In genomic region chr5:151227918-151228447, GRCh38 we compare ENCODE assay signal across 29 cellular contexts. TPM values are rescaled to one million over a fixed set of nuclear protein-coding genes. Genes with fewer than 3 reads are reported as not detected.
DNase-seq lines count a peak whose midpoint lies in the region; ATAC-seq, FAIRE-seq and TF ChIP-seq lines count a peak whose summit lies in the region.
"Had no signal": no experiment of that assay in that cellular context is flagged by ENCODE, and none has a peak within 500 bp of the region (broad histone marks: within the 10 kb centered on the region; RNA-seq: fewer than 3 reads in every experiment).

No MANE protein-coding gene starts in this region.

- FAIRE-seq in HepG2 (lab: Jason Lieb, UNC) (no peak), K562 (lab: Jason Lieb, UNC) (no peak)
- FAIRE-seq: G401.6 had no signal

- POLR2A ChIA-PET in HepG2 (lab: Yijun Ruan, JAX): no interaction called here
- POLR2A ChIA-PET in K562 (lab: Yijun Ruan, JAX): interaction anchor here (0.6 kb wide), 1 partner anchor 737 kb away, joined by 4 read pairs; no protein-coding TSS in a partner anchor

- no peaks in the 10 kb centered on the region for H4K20me1 ChIP-seq in HepG2 (ENCODE audit: insufficient read depth, low read length)
- H4K20me1 ChIP-seq in SU-DHL-6 (ENCODE audit: low read depth, low read length): no peaks in the 10 kb centered on the region
- no peaks in the 10 kb centered on the region for H4K20me1 ChIP-seq in K562 (replicated peaks; ENCODE audit: control insufficient read depth, insufficient read depth, low read length)

- TF ChIP-seq CTCF in HepG2 (CRISPR knock-in tag; IDR thresholded peaks at IDR 0.05): no peak
- no peak for TF ChIP-seq CTCF in right lobe of liver (IDR thresholded peaks at IDR 0.05)
- no peak for TF ChIP-seq CTCF in SU-DHL-6 (IDR thresholded peaks at IDR 0.05; ENCODE audit: insufficient read depth, low read length, poor library complexity, severe bottlenecking)
- TF ChIP-seq CTCF in K562 (IDR thresholded peaks at IDR 0.05 in 2 of 3, conservative IDR thresholded peaks at IDR 0.05 in 1 of 3; ENCODE audit: insufficient read depth in 2 of 3, low read depth in 1 of 3, low read length in 3 of 3): no peak

- 38% methylated on average over 6 of the region's 6 CpGs for WGBS in HepG2 (ENCODE audit: low lambda C conversion rate)
- WGBS in right lobe of liver (ENCODE audit: insufficient coverage, low coverage, low lambda C conversion rate, missing lambda C conversion rate): 66% methylated on average over 3 of the region's 6 CpGs
- WGBS in K562 (ENCODE audit: insufficient coverage, low coverage, missing lambda C conversion rate): 11% methylated on average over 6 of the region's 6 CpGs

- in situ Hi-C loops in HepG2 (cut with HindIII; ENCODE audit: extremely low pct_ligation_motif_present, low pct_unique_long_range_greater_than_20kb): no loop called here
- in situ Hi-C loops in K562 (cut with MboI): no loop called here

- no peaks in the 10 kb centered on the region for H3K9me1 ChIP-seq in K562 (ENCODE audit: control insufficient read depth, insufficient read depth, low read length)

- H3K9ac ChIP-seq in HepG2 (ENCODE audit: insufficient read depth, low read depth, low read length): no peak overlapping the region
- H3K9ac ChIP-seq in SU-DHL-6 (ENCODE audit: low read length): 0 out of 2 replicates have a peak overlapping the region, but pooled peaks have one; percentile 11
- H3K9ac ChIP-seq in K562 (ENCODE audit: insufficient read depth in 1 of 2, low read depth in 2 of 2, low read length in 2 of 2): no peak overlapping the region
- H3K9ac ChIP-seq in subcutaneous abdominal adipose tissue (ENCODE audit: low read length in 5 of 5): peak overlapping the region in 1 of 5 donors; percentile 88
- H3K9ac ChIP-seq: KMS-11 had no signal

- H3K4me2 ChIP-seq in HepG2 (ENCODE audit: low read depth, low read length) (no peak overlapping the region), SU-DHL-6 (ENCODE audit: low read depth, low read length, poor library complexity, severe bottlenecking) (no peak overlapping the region), K562 (ENCODE audit: insufficient read depth, low read length) (no peak overlapping the region)
- H3K4me2 ChIP-seq: GM23338, KMS-11 had no signal

- peaks cover 65% of the 10 kb centered on the region for H3F3A ChIP-seq in SU-DHL-6 (ENCODE audit: insufficient read depth)

- CTCF ChIA-PET in HepG2 (lab: Yijun Ruan, JAX; ENCODE audit: low intra/inter-chr PET ratio, low total read pairs): no interaction called here
- CTCF ChIA-PET in K562 (lab: Yijun Ruan, JAX; ENCODE audit: low intra/inter-chr PET ratio): no interaction called here

- intact Hi-C loops in HepG2 (cut with micrococcal nuclease; ENCODE audit: unreplicated experiment): loop anchor here (10.0 kb wide), 1 partner anchor 223 kb away; no protein-coding TSS in a partner anchor
- intact Hi-C loops in right lobe of liver (cut with DNase I): no loop called here
- intact Hi-C loops in K562 (cut with micrococcal nuclease): no loop called here

- TF ChIP-seq POLR2A in HepG2 (IDR thresholded peaks at IDR 0.05; ENCODE audit: insufficient read depth in 1 of 2, low read depth in 2 of 2, low read length in 2 of 2) (no peak), right lobe of liver (IDR thresholded peaks at IDR 0.05) (no peak), K562 (conservative IDR thresholded peaks at IDR 0.05) (no peak)

- H3K79me2 ChIP-seq in HepG2 (ENCODE audit: insufficient read depth, low read length): no peaks in the 10 kb centered on the region
- H3K79me2 ChIP-seq in SU-DHL-6 (ENCODE audit: insufficient read depth, low read length): peaks cover 11% of the 10 kb centered on the region
- H3K79me2 ChIP-seq in K562 (ENCODE audit: control insufficient read depth, insufficient read depth, low read length): no peaks in the 10 kb centered on the region; the same call in 2 of the 3 replicates

- H2AFZ ChIP-seq in HepG2 (ENCODE audit: low read length) (no peak overlapping the region), SU-DHL-6 (ENCODE audit: low read depth, low read length, severe bottlenecking) (peak overlapping the region; percentile 22), K562 (ENCODE audit: low read depth, low read length) (no peak overlapping the region)

- ATAC-seq in HepG2: no peak
- no peak for ATAC-seq in right lobe of liver
- ATAC-seq in K562: no peak
- ATAC-seq in GM19328 (IDR thresholded peaks at IDR 0.05; ENCODE audit: unreplicated experiment): no peak
- ATAC-seq: GM23338 had no signal

- H3K4me1 ChIP-seq in HepG2 (ENCODE audit: insufficient read depth, low read length) (peaks cover 4% of the 10 kb centered on the region), right lobe of liver (peaks cover 0 to 7% (median under 1%) of the 10 kb centered on the region in 4 donors), K562 (replicated peaks in 1 of 2; ENCODE audit: control insufficient read depth in 2 of 2, insufficient read depth in 2 of 2, low read length in 2 of 2) (peaks cover 7 to 13% of the 10 kb centered on the region in 2 experiments; a peak in 4 of 5 replicates), subcutaneous abdominal adipose tissue (ENCODE audit: control insufficient read depth in 5 of 5, insufficient read depth in 5 of 5, low read length in 5 of 5) (peaks cover 7 to 22% (median 16%) of the 10 kb centered on the region in 5 donors)

- no peak overlapping the region for H3K4me3 ChIP-seq in HepG2 (replicated peaks in 1 of 3; ENCODE audit: insufficient read depth in 1 of 3, low read depth in 2 of 3, low read length in 3 of 3)
- no peak overlapping the region for H3K4me3 ChIP-seq in right lobe of liver
- H3K4me3 ChIP-seq in SU-DHL-6 (ENCODE audit: insufficient read depth, low read length, poor library complexity, severe bottlenecking): no peak overlapping the region
- H3K4me3 ChIP-seq in K562: no peak overlapping the region
- no peak overlapping the region for H3K4me3 ChIP-seq in subcutaneous abdominal adipose tissue (ENCODE audit: low read depth in 1 of 5, low read length in 5 of 5)
- H3K4me3 ChIP-seq: GM23338, SJSA1 had no signal

- H3K36me3 ChIP-seq in HepG2 (replicated peaks in 1 of 2; ENCODE audit: control insufficient read depth in 1 of 2, insufficient read depth in 2 of 2, low read length in 2 of 2) (no peaks in the 10 kb centered on the region), right lobe of liver (no peaks in the 10 kb centered on the region), SU-DHL-6 (ENCODE audit: low read length) (no peaks in the 10 kb centered on the region), K562 (ENCODE audit: control insufficient read depth, insufficient read depth, low read length) (no peaks in the 10 kb centered on the region), subcutaneous abdominal adipose tissue (ENCODE audit: control insufficient read depth in 5 of 5, insufficient read depth in 5 of 5, low read length in 5 of 5) (no peaks in the 10 kb centered on the region)
- H3K36me3 ChIP-seq: SJSA1 had no signal

- H3K9me3 ChIP-seq in HepG2 (ENCODE audit: low read length) (no peaks in the 10 kb centered on the region), right lobe of liver (no peaks in the 10 kb centered on the region), SU-DHL-6 (ENCODE audit: insufficient read depth, low read length) (no peaks in the 10 kb centered on the region), K562 (replicated peaks; ENCODE audit: control insufficient read depth, insufficient read depth, low read depth, low read length) (no peaks in the 10 kb centered on the region), subcutaneous abdominal adipose tissue (ENCODE audit: control insufficient read depth in 5 of 5, low read length in 5 of 5) (no peaks in the 10 kb centered on the region)
- H3K9me3 ChIP-seq: SJSA1 had no signal

- H3K27me3 ChIP-seq in HepG2 (ENCODE audit: control insufficient read depth in 1 of 2, insufficient read depth in 2 of 2, low read length in 2 of 2): peaks cover 0 to 1% of the 10 kb centered on the region in 2 experiments; a peak in 2 of 5 replicates
- H3K27me3 ChIP-seq in right lobe of liver: no peaks in the 10 kb centered on the region
- no peaks in the 10 kb centered on the region for H3K27me3 ChIP-seq in SU-DHL-6 (ENCODE audit: low read length)
- H3K27me3 ChIP-seq in K562 (ENCODE audit: control insufficient read depth in 2 of 2, insufficient read depth in 2 of 2, low read length in 2 of 2): peaks cover 5 to 7% of the 10 kb centered on the region in 2 experiments; a peak in 4 of 5 replicates
- H3K27me3 ChIP-seq in subcutaneous abdominal adipose tissue (ENCODE audit: control insufficient read depth in 5 of 5, insufficient read depth in 4 of 5, low read length in 5 of 5): peaks cover 0 to 3% (median 0%) of the 10 kb centered on the region in 5 donors

- no peaks in the 10 kb centered on the region for H3K9me2 ChIP-seq in SU-DHL-6 (replicated peaks; ENCODE audit: insufficient read depth, low read length)

- BruUV-seq in HepG2 (replicated peaks; lab: Mats Ljungman, UMichigan) (no TSS peak), K562 (replicated peaks; lab: Mats Ljungman, UMichigan) (no TSS peak)

- TF ChIP-seq EP300 in HepG2 (IDR thresholded peaks at IDR 0.05; ENCODE audit: low read depth in 2 of 2, low read length in 2 of 2) (no peak), HepG2 (CRISPR knock-in tag; IDR thresholded peaks at IDR 0.05; ENCODE audit: borderline replicate concordance) (no peak), K562 (IDR thresholded peaks at IDR 0.05; ENCODE audit: low read length) (no peak)

- no peak for TF ChIP-seq RAD21 in HepG2 (CRISPR knock-in tag; IDR thresholded peaks at IDR 0.05)
- TF ChIP-seq RAD21 in K562 (CRISPR knock-in tag; conservative IDR thresholded peaks at IDR 0.05 in 1 of 2, IDR thresholded peaks at IDR 0.05 in 1 of 2): no peak

- H3K27ac ChIP-seq in HepG2 (ENCODE audit: extremely low read length, insufficient read depth, low read length) (no peak overlapping the region), right lobe of liver (no peak overlapping the region), SU-DHL-6 (ENCODE audit: low read depth, low read length) (peak overlapping the region; percentile 61), K562 (ENCODE audit: extremely low read depth, low read depth, low read length) (no peak overlapping the region), subcutaneous abdominal adipose tissue (ENCODE audit: low read depth, low read length) (peak overlapping the region; percentile 13)
- H3K27ac ChIP-seq: KMS-11, SJSA1 had no signal

- DNase-seq in HepG2 (ENCODE audit: low spot score) (no peak), right lobe of liver (no peak), K562 (ENCODE audit: extremely low read depth in 1 of 4, low spot score in 3 of 4) (no peak), AML-193 (lab: John Stamatoyannopoulos, UW) (no peak), NAMALWA (ENCODE audit: low spot score) (no peak)
- DNase-seq: 8988T; ACHN; C1 segment of cervical spinal cord; CD4-positive, alpha-beta memory T cell; COR-L47; DMS53; H9; HFFc6; IMR-90; MV-4-11; NCI-H1417; NCI-H1694; NCI-H2029 treated with DMSO at 0.1 percent for 48 hours; NCI-H446 treated with DMSO at 0.1 percent for 48 hours; NCI-H526; NCI-H82; OCI-M1 had no signal

RNA-seq across cellular contexts. Expression of gene CCDC69, which starts 4.1 kb away (rescaled TPM):
- total RNA-seq in HepG2 (2016; rRNA removed; fragmentation: Illumina TruSeq; extraction: Trizol): 45.2 and 46.3 TPM in 2 replicates
- total RNA-seq in HepG2 (2016; cell fraction: cytosol; rRNA removed; fragmentation: Illumina TruSeq; extraction: Trizol; ENCODE audit: low read depth): 55.5 and 59.1 TPM in 2 replicates
- 40.1 and 44.9 TPM in 2 replicates for total RNA-seq in HepG2 (2016; cell fraction: insoluble cytoplasmic fraction; rRNA removed; fragmentation: Illumina TruSeq; extraction: Trizol)
- 122 and 135 TPM in 2 replicates for total RNA-seq in HepG2 (2016; cell fraction: membrane; rRNA removed; fragmentation: Illumina TruSeq; extraction: Trizol)
- total RNA-seq in HepG2 (2016; cell fraction: nucleus; rRNA removed; fragmentation: Illumina TruSeq; extraction: Trizol): 20.8 and 25.7 TPM in 2 replicates
- 12.2 and 14.4 TPM in 2 replicates for polyA plus RNA-seq in HepG2 (2011; rRNA removed)
- 10.9 and 17.9 TPM in 2 replicates for polyA plus RNA-seq in HepG2 (2011; cell fraction: cytosol; rRNA removed)
- polyA plus RNA-seq in HepG2 (2011; cell fraction: nucleus; rRNA removed): 5.2 and 8.5 TPM in 2 replicates
- polyA plus RNA-seq in HepG2 (2012): 11.3 and 12.9 TPM in 2 replicates
- 76.9 and 83.3 TPM in 2 replicates for polyA plus RNA-seq in HepG2 (2016; cell fraction: cytosol; fragmentation: Illumina TruSeq; extraction: Trizol; ENCODE audit: low read depth)
- polyA plus RNA-seq in HepG2 (2016; cell fraction: insoluble cytoplasmic fraction; fragmentation: Illumina TruSeq; extraction: Trizol; ENCODE audit: low read depth): 49.2 and 57.5 TPM in 2 replicates
- polyA plus RNA-seq in HepG2 (2016; cell fraction: membrane; fragmentation: Illumina TruSeq; extraction: Trizol; ENCODE audit: low read depth): 129 and 152 TPM in 2 replicates
- polyA plus RNA-seq in HepG2 (2016; cell fraction: nucleus; fragmentation: Illumina TruSeq; extraction: Trizol; ENCODE audit: insufficient read depth, low read depth): 30.6 and 33.2 TPM in 2 replicates
- 0.35 and 14.2 TPM in 2 replicates for polyA minus RNA-seq in HepG2 (2011; rRNA and poly(A)+ RNA removed; ENCODE audit: low replicate concordance)
- 5.0 and 5.8 TPM in 2 replicates for polyA minus RNA-seq in HepG2 (2011; cell fraction: cytosol; rRNA and poly(A)+ RNA removed)
- 6.7 and 12.7 TPM in 2 replicates for polyA minus RNA-seq in HepG2 (2011; cell fraction: nucleus; rRNA and poly(A)+ RNA removed)
- 10 to 100 TPM; 11.8 to 30.9 (median 22.9) TPM for total RNA-seq in right lobe of liver
- 4.2 and 7.7 TPM in 2 replicates for total RNA-seq in K562 (2011; cell fraction: chromatin; rRNA removed; ENCODE audit: low replicate concordance)
- 3.7 and 3.8 TPM in 2 replicates for total RNA-seq in K562 (2011; cell fraction: nucleolus; rRNA removed)
- 5.5 and 8.5 TPM in 2 replicates for total RNA-seq in K562 (2011; cell fraction: nucleoplasm; rRNA removed)
- 8.0 and 10.7 TPM in 2 replicates for total RNA-seq in K562 (2014; rRNA removed)
- total RNA-seq in K562 (2014; rRNA removed; fragmentation: Illumina TruSeq; extraction: Trizol): 7.2 and 7.3 TPM in 2 replicates
- total RNA-seq in K562 (2015; rRNA removed; fragmentation: Illumina TruSeq; extraction: Trizol): 10.4 and 10.6 TPM in 2 replicates
- 7.5 and 7.6 TPM in 2 replicates for total RNA-seq in K562 (2021)
- polyA plus RNA-seq in K562 (2011; rRNA removed): 11.5 and 12.2 TPM in 2 replicates
- 8.8 and 11.5 TPM in 2 replicates for polyA plus RNA-seq in K562 (2011; cell fraction: cytosol; rRNA removed)
- polyA plus RNA-seq in K562 (2011; cell fraction: nucleus; rRNA removed): 4.4 and 4.6 TPM in 2 replicates
- 10.4 and 12.9 TPM in 2 replicates for polyA plus RNA-seq in K562 (2012)
- 9.6 and 11.1 TPM in 2 replicates for polyA plus RNA-seq in K562 (2014; fragmentation: Illumina TruSeq; extraction: Trizol)
- 1 to 10 TPM in 1 of 2 experiments, under 1 TPM in 1; 0.65 to 1.5 TPM for polyA plus RNA-seq in K562 (2014; fragmentation: Nextera tagmentation; extraction: Ambion mirVana)
- 6.6 and 7.2 TPM in 2 replicates for polyA plus RNA-seq in K562 (2014; rRNA removed)
- polyA minus RNA-seq in K562 (2011; rRNA and poly(A)+ RNA removed): 8.0 and 8.5 TPM in 2 replicates
- 3.7 and 3.9 TPM in 2 replicates for polyA minus RNA-seq in K562 (2011; cell fraction: cytosol; rRNA and poly(A)+ RNA removed)
- 1.8 and 3.9 TPM in 2 replicates for polyA minus RNA-seq in K562 (2011; cell fraction: nucleus; rRNA and poly(A)+ RNA removed)

RNA-seq across cellular contexts. Expression of gene GM2A, which starts 25.0 kb away (rescaled TPM):
- total RNA-seq in HepG2 (2016; rRNA removed; fragmentation: Illumina TruSeq; extraction: Trizol): 16.6 and 29.6 TPM in 2 replicates
- 4.1 and 4.6 TPM in 2 replicates for total RNA-seq in HepG2 (2016; cell fraction: cytosol; rRNA removed; fragmentation: Illumina TruSeq; extraction: Trizol; ENCODE audit: low read depth)
- total RNA-seq in HepG2 (2016; cell fraction: insoluble cytoplasmic fraction; rRNA removed; fragmentation: Illumina TruSeq; extraction: Trizol): 17.1 and 30.7 TPM in 2 replicates
- 11.9 and 12.6 TPM in 2 replicates for total RNA-seq in HepG2 (2016; cell fraction: membrane; rRNA removed; fragmentation: Illumina TruSeq; extraction: Trizol)
- total RNA-seq in HepG2 (2016; cell fraction: nucleus; rRNA removed; fragmentation: Illumina TruSeq; extraction: Trizol): 27.5 and 33.6 TPM in 2 replicates
- 12.9 and 14.6 TPM in 2 replicates for polyA plus RNA-seq in HepG2 (2011; rRNA removed)
- 11.3 TPM in 2 replicates for polyA plus RNA-seq in HepG2 (2011; cell fraction: cytosol; rRNA removed)
- 3.9 and 5.2 TPM in 2 replicates for polyA plus RNA-seq in HepG2 (2011; cell fraction: nucleus; rRNA removed)
- 8.5 and 11.0 TPM in 2 replicates for polyA plus RNA-seq in HepG2 (2012)
- polyA plus RNA-seq in HepG2 (2016; cell fraction: cytosol; fragmentation: Illumina TruSeq; extraction: Trizol; ENCODE audit: low read depth): 3.8 TPM in 2 replicates
- polyA plus RNA-seq in HepG2 (2016; cell fraction: insoluble cytoplasmic fraction; fragmentation: Illumina TruSeq; extraction: Trizol; ENCODE audit: low read depth): 21.4 and 21.7 TPM in 2 replicates
- polyA plus RNA-seq in HepG2 (2016; cell fraction: membrane; fragmentation: Illumina TruSeq; extraction: Trizol; ENCODE audit: low read depth): 9.6 and 10.8 TPM in 2 replicates
- 42.8 and 48.3 TPM in 2 replicates for polyA plus RNA-seq in HepG2 (2016; cell fraction: nucleus; fragmentation: Illumina TruSeq; extraction: Trizol; ENCODE audit: insufficient read depth, low read depth)
- polyA minus RNA-seq in HepG2 (2011; rRNA and poly(A)+ RNA removed; ENCODE audit: low replicate concordance): 9.2 and 31.1 TPM in 2 replicates
- polyA minus RNA-seq in HepG2 (2011; cell fraction: cytosol; rRNA and poly(A)+ RNA removed): 12.1 and 12.7 TPM in 2 replicates
- 6.6 and 10.6 TPM in 2 replicates for polyA minus RNA-seq in HepG2 (2011; cell fraction: nucleus; rRNA and poly(A)+ RNA removed)
- total RNA-seq in right lobe of liver: 10 to 100 TPM; 11.7 to 23.6 (median 20.3) TPM
- total RNA-seq in K562 (2011; cell fraction: chromatin; rRNA removed; ENCODE audit: low replicate concordance): 6.6 and 8.0 TPM in 2 replicates
- total RNA-seq in K562 (2011; cell fraction: nucleolus; rRNA removed): 8.3 and 9.7 TPM in 2 replicates
- total RNA-seq in K562 (2011; cell fraction: nucleoplasm; rRNA removed): 9.1 and 11.3 TPM in 2 replicates
- total RNA-seq in K562 (2014; rRNA removed): 9.9 and 12.4 TPM in 2 replicates
- total RNA-seq in K562 (2014; rRNA removed; fragmentation: Illumina TruSeq; extraction: Trizol): 11.9 and 12.3 TPM in 2 replicates
- 34.0 and 36.0 TPM in 2 replicates for total RNA-seq in K562 (2015; rRNA removed; fragmentation: Illumina TruSeq; extraction: Trizol)
- 13.2 and 14.4 TPM in 2 replicates for total RNA-seq in K562 (2021)
- polyA plus RNA-seq in K562 (2011; rRNA removed): 5.8 and 9.1 TPM in 2 replicates
- polyA plus RNA-seq in K562 (2011; cell fraction: cytosol; rRNA removed): 5.6 and 8.0 TPM in 2 replicates
- 2.5 and 3.4 TPM in 2 replicates for polyA plus RNA-seq in K562 (2011; cell fraction: nucleus; rRNA removed)
- 18.5 and 29.7 TPM in 2 replicates for polyA plus RNA-seq in K562 (2012)
- polyA plus RNA-seq in K562 (2014; fragmentation: Illumina TruSeq; extraction: Trizol): 10.6 and 11.1 TPM in 2 replicates
- 1 to 10 TPM; 7.1 to 10.0 TPM for polyA plus RNA-seq in K562 (2014; fragmentation: Nextera tagmentation; extraction: Ambion mirVana)
- polyA plus RNA-seq in K562 (2014; rRNA removed): 7.3 TPM in 2 replicates
- 10.4 and 13.3 TPM in 2 replicates for polyA minus RNA-seq in K562 (2011; rRNA and poly(A)+ RNA removed)
- 6.2 and 9.7 TPM in 2 replicates for polyA minus RNA-seq in K562 (2011; cell fraction: cytosol; rRNA and poly(A)+ RNA removed)
- polyA minus RNA-seq in K562 (2011; cell fraction: nucleus; rRNA and poly(A)+ RNA removed): 1.2 and 3.4 TPM in 2 replicates

Comparison
In these comparisons a context has a peak if more than half of its experiments do, and no peak if none do; other contexts are left out.
1. H3K27ac ChIP-seq: peak in SU-DHL-6 (single experiment) and subcutaneous abdominal adipose tissue (single experiment); none in HepG2 (single experiment), right lobe of liver (0 of 3) and K562 (single experiment).
2. Of the 241 proteins assayed by ChIP-seq in both HepG2 and K562: peak only in HepG2: none; only in K562: none; in both: ZNF12; in neither: 240.